Comparison of ENCODE assay signal across 8 cellular contexts in genomic region chr1:170075186-170075585, GRCh38. TPM values are rescaled to one million over a fixed set of nuclear protein-coding genes. Genes with fewer than 3 reads are reported as not detected.
DNase-seq lines count a peak whose midpoint lies in the region; ATAC-seq and TF ChIP-seq lines count a peak whose summit lies in the region.

No MANE protein-coding gene starts in this region.

- TF ChIP-seq EP300 in sigmoid colon (IDR thresholded peaks at IDR 0.05), result no peak

- no peaks in the 10 kb centered on the region for H3K27me3 ChIP-seq in RWPE2 (ENCODE audit: insufficient read depth, poor library complexity, severe bottlenecking)
- no peaks in the 10 kb centered on the region for H3K27me3 ChIP-seq in sigmoid colon

- TF ChIP-seq CTCF in GM12864 (IDR thresholded peaks at IDR 0.05; ENCODE audit: low read depth, low read length, missing control alignments) (no peak), RWPE2 (IDR thresholded peaks at IDR 0.05; ENCODE audit: poor library complexity, severe bottlenecking) (no peak), fibroblast of mammary gland (conservative IDR thresholded peaks at IDR 0.05; ENCODE audit: control insufficient read depth, insufficient read depth, low read depth, low read length) (no peak), sigmoid colon (IDR thresholded peaks at IDR 0.05) (no peak)

- H3K9me3 ChIP-seq in RWPE2 (ENCODE audit: severe bottlenecking), result no peaks in the 10 kb centered on the region
- peaks cover 0 to 4% (median 0%) of the 10 kb centered on the region in 4 donors for H3K9me3 ChIP-seq in sigmoid colon

- peaks cover 6% of the 10 kb centered on the region for H3K4me1 ChIP-seq in RWPE2 (ENCODE audit: insufficient read depth, poor library complexity, severe bottlenecking)
- H3K4me1 ChIP-seq in sigmoid colon, result peaks cover 0 to 25% (median 19%) of the 10 kb centered on the region in 4 donors

- H3K36me3 ChIP-seq in RWPE2 (ENCODE audit: low read depth), result no peaks in the 10 kb centered on the region
- no peaks in the 10 kb centered on the region for H3K36me3 ChIP-seq in sigmoid colon

- 58 to 90% methylated on average over 3 of the region's 3 CpGs for WGBS in sigmoid colon, 2 donors

- DNase-seq in GM12864 (ENCODE audit: low read depth) (no peak), RWPE2 (ENCODE audit: low spot score) (no peak), fibroblast of mammary gland (ENCODE audit: low read depth) (no peak), sigmoid colon (no peak), NCI-H524 treated with DMSO at 0.1 percent for 48 hours (lab: John Stamatoyannopoulos, UW) (no peak), HuH-7.5 (ENCODE audit: low spot score) (no peak)

- ATAC-seq in RWPE2 (ENCODE audit: low read depth), result no peak
- no peak for ATAC-seq in GM21619 (IDR thresholded peaks at IDR 0.05; ENCODE audit: unreplicated experiment)
- no peak for ATAC-seq in HG02588 (IDR thresholded peaks at IDR 0.05; ENCODE audit: unreplicated experiment)

- intact Hi-C loops in sigmoid colon (cut with DNase I), result loop anchor here (10.0 kb wide), 2 partner anchors 460 to 1240 kb away; partner anchors contain the start of genes FMO4 and GORAB

- no peak overlapping the region for H3K27ac ChIP-seq in RWPE2 (ENCODE audit: poor library complexity, severe bottlenecking)
- H3K27ac ChIP-seq in sigmoid colon, result peak overlapping the region; percentile 81 to 88 (median 86)

- no peak for TF ChIP-seq POLR2A in sigmoid colon (IDR thresholded peaks at IDR 0.05)

- H3K4me3 ChIP-seq in GM12864 (ENCODE audit: low read depth, low read length) (peak overlapping the region; percentile 51; the same call in 1 of the 2 replicates), RWPE2 (ENCODE audit: severe bottlenecking) (peak overlapping the region; percentile 68), fibroblast of mammary gland (ENCODE audit: control insufficient read depth, low read depth, low read length) (peak overlapping the region; percentile 80), sigmoid colon (peak overlapping the region; percentile 56 to 80 (median 70))

RNA-seq across cellular contexts. Expression of gene KIFAP3, which starts 0.7 kb away (rescaled TPM):
- 10 to 100 TPM; 28.1 to 36.7 (median 33.4) TPM for total RNA-seq in sigmoid colon
- polyA plus RNA-seq in sigmoid colon, result 10 to 100 TPM; 14.4 to 20.8 (median 17.2) TPM
